Comparison of ENCODE assay signal across 8 cellular contexts in genomic region chr19:2475018-2475701, GRCh38. TPM values are rescaled to one million over a fixed set of nuclear protein-coding genes. Genes with fewer than 3 reads are reported as not detected.
DNase-seq lines count a peak whose midpoint lies in the region; ATAC-seq and TF ChIP-seq lines count a peak whose summit lies in the region.

No MANE protein-coding gene starts in this region.

- H3K36me3 Mint-ChIP-seq in activated naive CD8-positive, alpha-beta T cell treated with anti-CD3 and anti-CD28 coated beads for 36 hours = peaks cover 29% of the 10 kb centered on the region

- H3K27ac ChIP-seq in SJCRH30 = no peak overlapping the region
- H3K27ac ChIP-seq in heart right ventricle = peak overlapping the region; percentile 75 to 98 (median 93)
- peak overlapping the region; percentile 84 for H3K27ac ChIP-seq in psoas muscle

- no peaks in the 10 kb centered on the region for H3K9me3 ChIP-seq in SJCRH30 (replicated peaks)
- no peaks in the 10 kb centered on the region for H3K9me3 ChIP-seq in heart right ventricle
- no peaks in the 10 kb centered on the region for H3K9me3 ChIP-seq in psoas muscle

- intact Hi-C loops in heart right ventricle (cut with DNase I) (loop anchor here in 8 of 10 donors (1.0 to 10.0 kb wide), 8 partner anchors 67 to 140 kb away; no protein-coding TSS in a partner anchor), psoas muscle (cut with DNase I) (loop anchor here in 1 of 2 donors (2.0 to 5.0 kb wide), 2 partner anchors 72 to 104 kb away; no protein-coding TSS in a partner anchor)

- H3K36me3 ChIP-seq in SJCRH30 (no peaks in the 10 kb centered on the region), heart right ventricle (peaks cover 0 to 15% (median 0%) of the 10 kb centered on the region in 9 donors), psoas muscle (ENCODE audit: insufficient read depth in 1 of 2, low read depth in 1 of 2) (no peaks in the 10 kb centered on the region)

- peaks cover 3% of the 10 kb centered on the region for H3K27me3 Mint-ChIP-seq in activated naive CD8-positive, alpha-beta T cell treated with anti-CD3 and anti-CD28 coated beads for 36 hours

- no peaks in the 10 kb centered on the region for H3K4me1 ChIP-seq in SJCRH30
- H3K4me1 ChIP-seq in heart right ventricle = peaks cover 9 to 50% (median 37%) of the 10 kb centered on the region in 9 donors
- peaks cover 24% of the 10 kb centered on the region for H3K4me1 ChIP-seq in psoas muscle

- WGBS in heart right ventricle, 2 donors = 1% methylated on average over 45 of the region's 45 CpGs
- 1% methylated on average over 41 to 45 of the region's 45 CpGs for WGBS in psoas muscle, 3 donors

- peak overlapping the region; percentile 98 for H3K27ac Mint-ChIP-seq in activated naive CD8-positive, alpha-beta T cell treated with anti-CD3 and anti-CD28 coated beads for 36 hours

- H3K4me1 Mint-ChIP-seq in activated naive CD8-positive, alpha-beta T cell treated with anti-CD3 and anti-CD28 coated beads for 36 hours = peaks cover 23% of the 10 kb centered on the region

- H3K4me3 Mint-ChIP-seq in activated naive CD8-positive, alpha-beta T cell treated with anti-CD3 and anti-CD28 coated beads for 36 hours = peak overlapping the region; percentile 100

- ATAC-seq in HG02885 (IDR thresholded peaks at IDR 0.05; ENCODE audit: poor library complexity, unreplicated experiment) (peak; percentile 5), heart right ventricle (peak; percentile 12 to 53 (median 28)), psoas muscle (peak; percentile 17 to 41 (median 30))

- no peaks in the 10 kb centered on the region for H3K9me3 Mint-ChIP-seq in activated naive CD8-positive, alpha-beta T cell treated with anti-CD3 and anti-CD28 coated beads for 36 hours

- H3K4me3 ChIP-seq in SJCRH30 (peak overlapping the region; percentile 76), heart right ventricle (peak overlapping the region; percentile 34 to 99 (median 82)), psoas muscle (peak overlapping the region; percentile 81)

- TF ChIP-seq CTCF in heart right ventricle (IDR thresholded peaks at IDR 0.05) (no peak), psoas muscle (IDR thresholded peaks at IDR 0.05) (no peak)

- H3K27me3 ChIP-seq in SJCRH30 = no peaks in the 10 kb centered on the region
- no peaks in the 10 kb centered on the region for H3K27me3 ChIP-seq in heart right ventricle
- H3K27me3 ChIP-seq in psoas muscle (ENCODE audit: insufficient read depth in 3 of 3, low read length in 2 of 3) = no peaks in the 10 kb centered on the region

- DNase-seq in GM03348 (ENCODE audit: low spot score) (peak; percentile 63), SJCRH30 (peak; percentile 38 to 45), heart right ventricle (peak; percentile 29 to 62), psoas muscle (peak; percentile 54 to 73), NCI-H774 (lab: John Stamatoyannopoulos, UW) (no peak), NCI-H1105 treated with DMSO at 0.1 percent for 48 hours (lab: John Stamatoyannopoulos, UW) (no peak)
- DNase-seq in activated naive CD8-positive, alpha-beta T cell treated with anti-CD3 and anti-CD28 coated beads for 36 hours = peak; percentile 83

RNA-seq across cellular contexts. Expression of gene GADD45B, which starts 0.8 kb away (rescaled TPM):
- 2.6 and 2.8 TPM in 2 replicates for total RNA-seq in SJCRH30 (2014; rRNA removed; shearing (Covaris generic))
- 10 to 100 TPM; 83.0 to 97.2 TPM for total RNA-seq in activated naive CD8-positive, alpha-beta T cell treated with anti-CD3 and anti-CD28 coated beads for 36 hours
- total RNA-seq in heart right ventricle (100 to 1,000 TPM in 2 of 10 donors, 10 to 100 TPM in 8; 19.6 to 297 (median 31.3) TPM), psoas muscle (10 to 100 TPM; 10.9 to 63.1 (median 25.6) TPM)
- polyA plus RNA-seq in heart right ventricle (10 to 100 TPM; 81.4 to 95.2 TPM), psoas muscle (10 to 100 TPM; 14.1 to 94.1 (median 19.3) TPM)

RNA-seq across cellular contexts. Expression of gene LMNB2, which starts 18.4 kb away (rescaled TPM):
- total RNA-seq in SJCRH30 (2014; rRNA removed; shearing (Covaris generic)) = 152 and 160 TPM in 2 replicates
- total RNA-seq in activated naive CD8-positive, alpha-beta T cell treated with anti-CD3 and anti-CD28 coated beads for 36 hours = 100 to 1,000 TPM; 105 to 107 TPM
- 10 to 100 TPM in 6 of 10 donors, 1 to 10 TPM in 4; 7.5 to 21.2 (median 10.1) TPM for total RNA-seq in heart right ventricle
- 10 to 100 TPM in 1 of 2 donors, 1 to 10 TPM in 1; 9.1 to 18.8 TPM for polyA plus RNA-seq in heart right ventricle
- 10 to 100 TPM; 11.4 to 28.6 (median 22.7) TPM for total RNA-seq in psoas muscle
- polyA plus RNA-seq in psoas muscle = 10 to 100 TPM; 27.6 to 40.3 (median 38.1) TPM

RNA-seq across cellular contexts. Expression of gene TIMM13, which starts 47.8 kb away (rescaled TPM):
- total RNA-seq in SJCRH30 (2014; rRNA removed; shearing (Covaris generic)) = 35.7 and 49.3 TPM in 2 replicates
- total RNA-seq in activated naive CD8-positive, alpha-beta T cell treated with anti-CD3 and anti-CD28 coated beads for 36 hours = 100 to 1,000 TPM; 179 to 184 TPM
- total RNA-seq in heart right ventricle (10 to 100 TPM; 54.2 to 94.2 (median 64.9) TPM), psoas muscle (100 to 1,000 TPM in 1 of 4 donors, 10 to 100 TPM in 3; 70.3 to 110 (median 92.2) TPM)
- polyA plus RNA-seq in heart right ventricle (100 to 1,000 TPM in 1 of 2 donors, 10 to 100 TPM in 1; 79.6 to 116 TPM), psoas muscle (100 to 1,000 TPM in 2 of 3 donors, 10 to 100 TPM in 1; 83.6 to 254 (median 138) TPM)

Comparison
In these comparisons a context has a peak if more than half of its experiments do, and no peak if none do; other contexts are left out.
1. DNase-seq: peak in GM03348 (single experiment), SJCRH30 (2 of 2), activated naive CD8-positive, alpha-beta T cell treated with anti-CD3 and anti-CD28 coated beads for 36 hours (single experiment), heart right ventricle (2 of 2) and psoas muscle (2 of 2); none in NCI-H774 (single experiment) and NCI-H1105 treated with DMSO at 0.1 percent for 48 hours (single experiment).
2. Peak in every context shown above with its lines, with median percentiles within 50 percentile points of each other: ATAC-seq and H3K4me3 ChIP-seq.